8 cellular contexts compared by ENCODE assay signal in the genomic region with DNA sequence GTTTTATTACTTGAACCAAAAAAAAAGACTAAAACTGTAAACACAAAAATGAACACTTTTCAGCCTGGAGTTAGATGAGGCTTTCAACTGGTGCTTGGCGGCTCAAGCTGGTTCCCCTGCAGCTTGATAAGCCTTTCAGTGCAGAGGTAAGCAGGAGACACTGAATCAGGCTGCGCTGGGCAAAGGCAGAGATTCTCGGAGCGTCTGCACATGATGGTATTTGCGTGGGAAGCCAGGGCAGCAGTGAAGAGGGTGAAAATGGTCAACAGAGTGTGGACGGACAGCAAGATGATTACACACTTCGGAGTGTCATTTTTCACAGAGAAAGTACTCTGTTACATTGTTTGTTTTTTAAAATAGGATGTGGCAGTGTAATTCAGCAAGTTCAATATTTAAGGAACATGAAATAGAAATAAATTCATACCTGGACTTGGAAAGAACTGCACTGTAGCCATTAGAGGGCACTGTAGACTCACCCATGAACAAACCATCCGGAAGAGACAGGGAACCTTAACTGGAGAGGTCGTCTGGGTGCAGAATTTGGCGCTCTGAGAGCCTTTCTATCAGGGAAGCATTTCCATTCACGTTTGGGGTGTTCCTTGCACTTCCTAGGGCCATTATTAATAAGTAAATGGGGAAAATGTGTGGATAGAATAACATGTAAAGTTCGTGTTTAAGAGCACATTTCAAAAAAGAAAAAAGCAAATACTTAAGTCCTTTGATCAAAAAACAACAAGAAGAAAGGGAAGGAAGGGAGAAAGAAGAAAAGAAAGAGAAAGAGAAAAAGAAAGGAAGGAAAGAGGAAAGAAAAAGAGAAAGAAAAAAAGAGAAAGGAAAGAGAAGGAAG.
DNase-seq lines count a peak whose midpoint lies in the region; ATAC-seq and TF ChIP-seq lines count a peak whose summit lies in the region.

No MANE protein-coding gene starts in this region.

- peak overlapping the region; percentile 40; the same call in 1 of the 2 replicates for H3K4me2 ChIP-seq in KMS-11
- peak overlapping the region; percentile 35; the same call in 1 of the 2 replicates for H3K4me2 ChIP-seq in OCI-LY7 (ENCODE audit: low read length)

- CTCF ChIA-PET in Calu3 (lab: Charles Lee) (no interaction called here), OCI-LY7 (lab: Charles Lee; ENCODE audit: unreplicated experiment) (no interaction called here)

- H3K27me3 ChIP-seq in KMS-11 (ENCODE audit: insufficient read depth, low read depth), result no peaks in the 10 kb centered on the region

- H2AFZ ChIP-seq in KMS-11 (ENCODE audit: low read depth), result no peak overlapping the region
- 0 out of 2 replicates have a peak overlapping the region, but pooled peaks have one; percentile 34 for H2AFZ ChIP-seq in OCI-LY7 (ENCODE audit: low read length)

- peak; percentile 43 for TF ChIP-seq CTCF in Calu3 (IDR thresholded peaks at IDR 0.05; ENCODE audit: unreplicated experiment)
- peak; percentile 94 for TF ChIP-seq CTCF in KMS-11 (conservative IDR thresholded peaks at IDR 0.05; ENCODE audit: low read depth, low read length)
- peak; percentile 90 for TF ChIP-seq CTCF in OCI-LY7 (conservative IDR thresholded peaks at IDR 0.05; ENCODE audit: low read length)
- peak; percentile 73 for TF ChIP-seq CTCF in astrocyte of the cerebellum (IDR thresholded peaks at IDR 0.05; ENCODE audit: low read depth, low read length, missing control alignments)

- H3K27ac ChIP-seq in KMS-11, result no peak overlapping the region
- H3K27ac ChIP-seq in OCI-LY7 (ENCODE audit: low read depth, low read length, poor library complexity, severe bottlenecking), result no peak overlapping the region

- H3K4me1 Mint-ChIP-seq in Calu3 (ENCODE audit: low read depth, unreplicated experiment), result peaks cover 7% of the 10 kb centered on the region
- peaks cover 22% of the 10 kb centered on the region for H3K4me1 Mint-ChIP-seq in stimulated activated naive CD8-positive, alpha-beta T cell treated with anti-CD3 and anti-CD28 coated beads, Interleukin-15, Interleukin-2, amounts not matched to agents 100 ng/mL and 50 ng/mL, for 24 hours (ENCODE audit: low read depth)

- no peaks in the 10 kb centered on the region; the same call in 1 of the 2 replicates for H3K36me3 ChIP-seq in KMS-11 (ENCODE audit: insufficient read depth)
- peaks cover 16% of the 10 kb centered on the region; the same call in 1 of the 2 replicates for H3K36me3 ChIP-seq in OCI-LY7 (ENCODE audit: insufficient read depth, low read length)

- H3K27me3 Mint-ChIP-seq in Calu3 (ENCODE audit: unreplicated experiment), result no peaks in the 10 kb centered on the region
- H3K27me3 Mint-ChIP-seq in stimulated activated naive CD8-positive, alpha-beta T cell treated with anti-CD3 and anti-CD28 coated beads, Interleukin-15, Interleukin-2, amounts not matched to agents 100 ng/mL and 50 ng/mL, for 24 hours, result peaks cover 16% of the 10 kb centered on the region

- BruUV-seq in Calu3 (replicated peaks; lab: Mats Ljungman, UMichigan) (no TSS peak), OCI-LY7 (replicated peaks; lab: Mats Ljungman, UMichigan) (no TSS peak)

- peak; percentile 57 for ATAC-seq in GM19395 (IDR thresholded peaks at IDR 0.05; ENCODE audit: unreplicated experiment)
- no peak for ATAC-seq in HG03520 (IDR thresholded peaks at IDR 0.05; ENCODE audit: unreplicated experiment)

- H3K4me3 ChIP-seq in KMS-11 (IDR thresholded peaks at IDR 0.05; ENCODE audit: insufficient read depth, low read depth, low read length) (no peak overlapping the region), OCI-LY7 (ENCODE audit: low read depth, low read length, poor library complexity, severe bottlenecking) (no peak overlapping the region), astrocyte of the cerebellum (ENCODE audit: low read depth, low read length) (no peak overlapping the region)

- H3K9me3 Mint-ChIP-seq in Calu3 (ENCODE audit: low read depth, unreplicated experiment), result no peaks in the 10 kb centered on the region
- no peaks in the 10 kb centered on the region for H3K9me3 Mint-ChIP-seq in stimulated activated naive CD8-positive, alpha-beta T cell treated with anti-CD3 and anti-CD28 coated beads, Interleukin-15, Interleukin-2, amounts not matched to agents 100 ng/mL and 50 ng/mL, for 24 hours

- H3K4me3 Mint-ChIP-seq in Calu3 (ENCODE audit: low read depth, unreplicated experiment), result no peak overlapping the region
- H3K4me3 Mint-ChIP-seq in stimulated activated naive CD8-positive, alpha-beta T cell treated with anti-CD3 and anti-CD28 coated beads, Interleukin-15, Interleukin-2, amounts not matched to agents 100 ng/mL and 50 ng/mL, for 24 hours, result peak overlapping the region; percentile 8

- H3K79me2 ChIP-seq in KMS-11 (ENCODE audit: insufficient read depth, low read depth) (no peaks in the 10 kb centered on the region), OCI-LY7 (ENCODE audit: insufficient read depth, low read depth, low read length) (no peaks in the 10 kb centered on the region)

- no peaks in the 10 kb centered on the region for H3K36me3 Mint-ChIP-seq in Calu3 (ENCODE audit: insufficient read depth, unreplicated experiment)
- H3K36me3 Mint-ChIP-seq in stimulated activated naive CD8-positive, alpha-beta T cell treated with anti-CD3 and anti-CD28 coated beads, Interleukin-15, Interleukin-2, amounts not matched to agents 100 ng/mL and 50 ng/mL, for 24 hours (ENCODE audit: low read depth), result peaks cover 25% of the 10 kb centered on the region

- H3K9ac ChIP-seq in KMS-11, result no peak overlapping the region

- H4K20me1 ChIP-seq in KMS-11 (ENCODE audit: insufficient read depth), result no peaks in the 10 kb centered on the region
- H4K20me1 ChIP-seq in OCI-LY7 (ENCODE audit: insufficient read depth, low read length), result no peaks in the 10 kb centered on the region; the same call in 1 of the 2 replicates

- H3K4me1 ChIP-seq in KMS-11 (ENCODE audit: low read depth, poor library complexity, severe bottlenecking) (peaks cover 19% of the 10 kb centered on the region), OCI-LY7 (ENCODE audit: insufficient read depth, low read length, poor library complexity, severe bottlenecking) (peaks cover 4% of the 10 kb centered on the region)

- POLR2A ChIA-PET in OCI-LY7 (lab: Charles Lee), result no interaction called here

- H3K9me2 ChIP-seq in OCI-LY7 (ENCODE audit: insufficient read depth, low read length), result no peaks in the 10 kb centered on the region

- DNase-seq in Calu3 (peak; percentile 46), OCI-LY7 (ENCODE audit: low spot score) (peak; percentile 75), astrocyte of the cerebellum (ENCODE audit: low read depth) (peak; percentile 47), iPS-NIHi11 (ENCODE audit: low spot score) (peak; percentile 36)

- in situ Hi-C loops in astrocyte of the cerebellum (cut with HindIII; ENCODE audit: low sequenced_read_pairs), result loop anchor here (25.0 kb wide), 2 partner anchors 1095 to 1245 kb away; no protein-coding TSS in a partner anchor

- H3K27ac Mint-ChIP-seq in Calu3 (ENCODE audit: unreplicated experiment), result no peak overlapping the region
- H3K27ac Mint-ChIP-seq in stimulated activated naive CD8-positive, alpha-beta T cell treated with anti-CD3 and anti-CD28 coated beads, Interleukin-15, Interleukin-2, amounts not matched to agents 100 ng/mL and 50 ng/mL, for 24 hours, result peak overlapping the region; percentile 77

- no peaks in the 10 kb centered on the region for H3K9me3 ChIP-seq in OCI-LY7 (ENCODE audit: low read length)

- intact Hi-C loops in Calu3 (cut with micrococcal nuclease; ENCODE audit: unreplicated experiment), result loop anchor here (1.0 to 10.0 kb wide), 3 partner anchors 392 to 1252 kb away; no protein-coding TSS in a partner anchor
- intact Hi-C loops in OCI-LY7 (cut with micrococcal nuclease; ENCODE audit: unreplicated experiment), result loop anchor here (1.0 to 10.0 kb wide), 2 partner anchors 389 to 802 kb away; no protein-coding TSS in a partner anchor

Comparison
In these comparisons a context has a peak if more than half of its experiments do, and no peak if none do; other contexts are left out.
1. CTCF ChIP-seq: peak in every context shown above with its lines; median percentile 94 in KMS-11; 90 in OCI-LY7; 73 in astrocyte of the cerebellum; 43 in Calu3.